1 cellular context compared by ENCODE assay signal in genomic region chr3:13141991-13142412, GRCh38.
A peak's percentile ranks its signal among the peaks of the same experiment; 100 is the strongest.
TF ChIP-seq lines count a peak whose summit lies in the region.

No MANE protein-coding gene starts in this region.

TF ChIP-seq in WTC11, 78 proteins besides CTCF, POLR2A, EP300 and RAD21 (continued from another document and continues in another):
- no peak for TF ChIP-seq ZNF425 (CRISPR knock-in tag; conservative IDR thresholded peaks at IDR 0.05)
- no peak for TF ChIP-seq ATF3 (CRISPR knock-in tag; conservative IDR thresholded peaks at IDR 0.05)
- TF ChIP-seq, protein P1, sequence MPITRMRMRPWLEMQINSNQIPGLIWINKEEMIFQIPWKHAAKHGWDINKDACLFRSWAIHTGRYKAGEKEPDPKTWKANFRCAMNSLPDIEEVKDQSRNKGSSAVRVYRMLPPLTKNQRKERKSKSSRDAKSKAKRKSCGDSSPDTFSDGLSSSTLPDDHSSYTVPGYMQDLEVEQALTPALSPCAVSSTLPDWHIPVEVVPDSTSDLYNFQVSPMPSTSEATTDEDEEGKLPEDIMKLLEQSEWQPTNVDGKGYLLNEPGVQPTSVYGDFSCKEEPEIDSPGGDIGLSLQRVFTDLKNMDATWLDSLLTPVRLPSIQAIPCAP (CRISPR knock-in tag; IDR thresholded peaks at IDR 0.05): peak; percentile 59; the same call in 1 of the 2 replicates
- no peak for TF ChIP-seq ZNF423 (CRISPR knock-in tag; IDR thresholded peaks at IDR 0.05)
- TF ChIP-seq, protein P2, sequence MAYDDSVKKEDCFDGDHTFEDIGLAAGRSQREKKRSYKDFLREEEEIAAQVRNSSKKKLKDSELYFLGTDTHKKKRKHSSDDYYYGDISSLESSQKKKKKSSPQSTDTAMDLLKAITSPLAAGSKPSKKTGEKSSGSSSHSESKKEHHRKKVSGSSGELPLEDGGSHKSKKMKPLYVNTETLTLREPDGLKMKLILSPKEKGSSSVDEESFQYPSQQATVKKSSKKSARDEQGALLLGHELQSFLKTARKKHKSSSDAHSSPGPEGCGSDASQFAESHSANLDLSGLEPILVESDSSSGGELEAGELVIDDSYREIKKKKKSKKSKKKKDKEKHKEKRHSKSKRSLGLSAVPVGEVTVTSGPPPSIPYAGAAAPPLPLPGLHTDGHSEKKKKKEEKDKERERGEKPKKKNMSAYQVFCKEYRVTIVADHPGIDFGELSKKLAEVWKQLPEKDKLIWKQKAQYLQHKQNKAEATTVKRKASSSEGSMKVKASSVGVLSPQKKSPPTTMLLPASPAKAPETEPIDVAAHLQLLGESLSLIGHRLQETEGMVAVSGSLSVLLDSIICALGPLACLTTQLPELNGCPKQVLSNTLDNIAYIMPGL (CRISPR knock-in tag; IDR thresholded peaks at IDR 0.05): no peak
- TF ChIP-seq PRRX2 (CRISPR knock-in tag; IDR thresholded peaks at IDR 0.05): no peak
- TF ChIP-seq USF1 (CRISPR knock-in tag; IDR thresholded peaks at IDR 0.05): no peak; the same call in 1 of the 2 replicates
- no peak for TF ChIP-seq NR3C1 (CRISPR knock-in tag; conservative IDR thresholded peaks at IDR 0.05; ENCODE audit: low read depth)
- no peak for TF ChIP-seq PRDM15 (CRISPR knock-in tag; IDR thresholded peaks at IDR 0.05)
- TF ChIP-seq RELA (CRISPR knock-in tag; IDR thresholded peaks at IDR 0.05; ENCODE audit: borderline replicate concordance): no peak
- TF ChIP-seq TP53 (CRISPR knock-in tag; IDR thresholded peaks at IDR 0.05): no peak
- TF ChIP-seq, protein P3, sequence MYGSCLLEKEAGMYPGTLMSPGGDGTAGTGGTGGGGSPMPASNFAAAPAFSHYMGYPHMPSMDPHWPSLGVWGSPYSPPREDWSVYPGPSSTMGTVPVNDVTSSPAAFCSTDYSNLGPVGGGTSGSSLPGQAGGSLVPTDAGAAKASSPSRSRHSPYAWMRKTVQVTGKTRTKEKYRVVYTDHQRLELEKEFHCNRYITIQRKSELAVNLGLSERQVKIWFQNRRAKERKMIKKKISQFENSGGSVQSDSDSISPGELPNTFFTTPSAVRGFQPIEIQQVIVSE (CRISPR knock-in tag; IDR thresholded peaks at IDR 0.05; ENCODE audit: borderline replicate concordance): no peak
- TF ChIP-seq RORB (CRISPR knock-in tag; IDR thresholded peaks at IDR 0.05): no peak
- TF ChIP-seq CREB1 (CRISPR knock-in tag; IDR thresholded peaks at IDR 0.05): peak; percentile 71; the same call in 1 of the 2 replicates
- TF ChIP-seq ZMAT4 (CRISPR knock-in tag; IDR thresholded peaks at IDR 0.05): no peak
- TF ChIP-seq ELF4 (CRISPR knock-in tag; IDR thresholded peaks at IDR 0.05; ENCODE audit: low read depth): no peak
- TF ChIP-seq NR2C2 (CRISPR knock-in tag; IDR thresholded peaks at IDR 0.05): peak; percentile 57; the same call in 1 of the 2 replicates
- TF ChIP-seq ZNF512 (CRISPR knock-in tag; IDR thresholded peaks at IDR 0.05; ENCODE audit: borderline replicate concordance): no peak
- TF ChIP-seq IRF2 (CRISPR knock-in tag; IDR thresholded peaks at IDR 0.05; ENCODE audit: borderline replicate concordance, low read depth): no peak
- TF ChIP-seq, protein P4, sequence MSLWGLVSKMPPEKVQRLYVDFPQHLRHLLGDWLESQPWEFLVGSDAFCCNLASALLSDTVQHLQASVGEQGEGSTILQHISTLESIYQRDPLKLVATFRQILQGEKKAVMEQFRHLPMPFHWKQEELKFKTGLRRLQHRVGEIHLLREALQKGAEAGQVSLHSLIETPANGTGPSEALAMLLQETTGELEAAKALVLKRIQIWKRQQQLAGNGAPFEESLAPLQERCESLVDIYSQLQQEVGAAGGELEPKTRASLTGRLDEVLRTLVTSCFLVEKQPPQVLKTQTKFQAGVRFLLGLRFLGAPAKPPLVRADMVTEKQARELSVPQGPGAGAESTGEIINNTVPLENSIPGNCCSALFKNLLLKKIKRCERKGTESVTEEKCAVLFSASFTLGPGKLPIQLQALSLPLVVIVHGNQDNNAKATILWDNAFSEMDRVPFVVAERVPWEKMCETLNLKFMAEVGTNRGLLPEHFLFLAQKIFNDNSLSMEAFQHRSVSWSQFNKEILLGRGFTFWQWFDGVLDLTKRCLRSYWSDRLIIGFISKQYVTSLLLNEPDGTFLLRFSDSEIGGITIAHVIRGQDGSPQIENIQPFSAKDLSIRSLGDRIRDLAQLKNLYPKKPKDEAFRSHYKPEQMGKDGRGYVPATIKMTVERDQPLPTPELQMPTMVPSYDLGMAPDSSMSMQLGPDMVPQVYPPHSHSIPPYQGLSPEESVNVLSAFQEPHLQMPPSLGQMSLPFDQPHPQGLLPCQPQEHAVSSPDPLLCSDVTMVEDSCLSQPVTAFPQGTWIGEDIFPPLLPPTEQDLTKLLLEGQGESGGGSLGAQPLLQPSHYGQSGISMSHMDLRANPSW (CRISPR knock-in tag; conservative IDR thresholded peaks at IDR 0.05; ENCODE audit: low read depth): no peak
- TF ChIP-seq ZNF532 (CRISPR knock-in tag; IDR thresholded peaks at IDR 0.05; ENCODE audit: borderline replicate concordance): no peak
- no peak for TF ChIP-seq ZNF396 (CRISPR knock-in tag; IDR thresholded peaks at IDR 0.05; ENCODE audit: borderline replicate concordance)
- no peak for TF ChIP-seq NR1H2 (CRISPR knock-in tag; IDR thresholded peaks at IDR 0.05)
- TF ChIP-seq JAZF1 (CRISPR knock-in tag; IDR thresholded peaks at IDR 0.05): no peak
- no peak for TF ChIP-seq ZNF671 (CRISPR knock-in tag; IDR thresholded peaks at IDR 0.05)
- no peak for TF ChIP-seq ZSCAN18 (CRISPR knock-in tag; IDR thresholded peaks at IDR 0.05)
- TF ChIP-seq ESRRA (CRISPR knock-in tag; IDR thresholded peaks at IDR 0.05; ENCODE audit: borderline replicate concordance): peak; percentile 74; the same call in 1 of the 2 replicates
- no peak for TF ChIP-seq ZNF317 (CRISPR knock-in tag; IDR thresholded peaks at IDR 0.05; ENCODE audit: borderline replicate concordance, low read depth)
- no peak for TF ChIP-seq ZNF263 (CRISPR knock-in tag; IDR thresholded peaks at IDR 0.05; ENCODE audit: low read depth)
- TF ChIP-seq ATF2 (CRISPR knock-in tag; IDR thresholded peaks at IDR 0.05; ENCODE audit: borderline replicate concordance, low read depth): no peak
- TF ChIP-seq SMAD3 (CRISPR knock-in tag; IDR thresholded peaks at IDR 0.05; ENCODE audit: borderline replicate concordance): peak; percentile 95; the same call in 1 of the 2 replicates
